1 cellular context compared by ENCODE assay signal in the genomic region with DNA sequence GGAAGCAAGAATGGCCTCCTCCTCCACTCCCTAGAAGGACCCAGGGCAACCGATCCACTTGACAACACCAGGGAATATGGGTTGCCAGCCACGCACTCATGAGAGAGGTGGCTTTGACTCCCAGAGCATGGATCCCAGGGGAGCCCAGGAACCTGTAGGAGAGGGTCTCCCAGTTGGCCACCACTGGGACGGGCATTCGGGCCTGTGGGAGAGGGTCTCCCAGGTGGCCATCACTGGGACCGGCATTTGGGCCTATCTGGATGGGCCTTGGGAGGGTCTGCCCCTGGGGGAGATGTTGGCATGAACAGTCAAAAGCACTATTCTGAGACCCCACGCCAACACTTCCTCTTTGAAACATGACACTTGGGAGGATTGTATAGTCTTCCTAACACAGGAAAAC.
TF ChIP-seq lines count a peak whose summit lies in the region.

No MANE protein-coding gene starts in this region.

TF ChIP-seq in H1, 55 proteins besides CTCF, POLR2A, EP300 and RAD21:
- TF ChIP-seq RFX5 (IDR thresholded peaks at IDR 0.05; ENCODE audit: borderline replicate concordance, low read depth, low read length) (no peak), GTF2F1 (IDR thresholded peaks at IDR 0.05; ENCODE audit: borderline replicate concordance, low read depth, low read length) (no peak), KDM4A (IDR thresholded peaks at IDR 0.05; ENCODE audit: low read depth, low read length, severe bottlenecking) (no peak), GABPA (IDR thresholded peaks at IDR 0.05; ENCODE audit: borderline replicate concordance, insufficient read depth, low read length) (no peak), JUND (IDR thresholded peaks at IDR 0.05; ENCODE audit: low read length) (no peak), NANOG (IDR thresholded peaks at IDR 0.05; ENCODE audit: insufficient read depth, low read depth, low read length, poor library complexity, severe bottlenecking) (no peak), TAF1 (IDR thresholded peaks at IDR 0.05; ENCODE audit: low read depth, low read length) (no peak), E2F6 (IDR thresholded peaks at IDR 0.05) (no peak), PHF8 (conservative IDR thresholded peaks at IDR 0.05; ENCODE audit: low read depth, low read length) (no peak), CHD1 (IDR thresholded peaks at IDR 0.05; ENCODE audit: low read depth, low read length) (no peak), SRF (IDR thresholded peaks at IDR 0.05; ENCODE audit: low read depth, low read length) (no peak), TCF12 (IDR thresholded peaks at IDR 0.05; ENCODE audit: low read depth, low read length) (no peak), RBBP5 (IDR thresholded peaks at IDR 0.05; ENCODE audit: borderline replicate concordance, low read depth, low read length) (no peak), HDAC6 (IDR thresholded peaks at IDR 0.05; ENCODE audit: low read depth, low read length) (no peak), MAX (IDR thresholded peaks at IDR 0.05) (no peak), KDM1A (IDR thresholded peaks at IDR 0.05; ENCODE audit: borderline replicate concordance, low read length) (no peak), SP4 (IDR thresholded peaks at IDR 0.05; ENCODE audit: low read length) (no peak), CHD2 (IDR thresholded peaks at IDR 0.05; ENCODE audit: low read length) (no peak)
- TF ChIP-seq, protein P1, sequence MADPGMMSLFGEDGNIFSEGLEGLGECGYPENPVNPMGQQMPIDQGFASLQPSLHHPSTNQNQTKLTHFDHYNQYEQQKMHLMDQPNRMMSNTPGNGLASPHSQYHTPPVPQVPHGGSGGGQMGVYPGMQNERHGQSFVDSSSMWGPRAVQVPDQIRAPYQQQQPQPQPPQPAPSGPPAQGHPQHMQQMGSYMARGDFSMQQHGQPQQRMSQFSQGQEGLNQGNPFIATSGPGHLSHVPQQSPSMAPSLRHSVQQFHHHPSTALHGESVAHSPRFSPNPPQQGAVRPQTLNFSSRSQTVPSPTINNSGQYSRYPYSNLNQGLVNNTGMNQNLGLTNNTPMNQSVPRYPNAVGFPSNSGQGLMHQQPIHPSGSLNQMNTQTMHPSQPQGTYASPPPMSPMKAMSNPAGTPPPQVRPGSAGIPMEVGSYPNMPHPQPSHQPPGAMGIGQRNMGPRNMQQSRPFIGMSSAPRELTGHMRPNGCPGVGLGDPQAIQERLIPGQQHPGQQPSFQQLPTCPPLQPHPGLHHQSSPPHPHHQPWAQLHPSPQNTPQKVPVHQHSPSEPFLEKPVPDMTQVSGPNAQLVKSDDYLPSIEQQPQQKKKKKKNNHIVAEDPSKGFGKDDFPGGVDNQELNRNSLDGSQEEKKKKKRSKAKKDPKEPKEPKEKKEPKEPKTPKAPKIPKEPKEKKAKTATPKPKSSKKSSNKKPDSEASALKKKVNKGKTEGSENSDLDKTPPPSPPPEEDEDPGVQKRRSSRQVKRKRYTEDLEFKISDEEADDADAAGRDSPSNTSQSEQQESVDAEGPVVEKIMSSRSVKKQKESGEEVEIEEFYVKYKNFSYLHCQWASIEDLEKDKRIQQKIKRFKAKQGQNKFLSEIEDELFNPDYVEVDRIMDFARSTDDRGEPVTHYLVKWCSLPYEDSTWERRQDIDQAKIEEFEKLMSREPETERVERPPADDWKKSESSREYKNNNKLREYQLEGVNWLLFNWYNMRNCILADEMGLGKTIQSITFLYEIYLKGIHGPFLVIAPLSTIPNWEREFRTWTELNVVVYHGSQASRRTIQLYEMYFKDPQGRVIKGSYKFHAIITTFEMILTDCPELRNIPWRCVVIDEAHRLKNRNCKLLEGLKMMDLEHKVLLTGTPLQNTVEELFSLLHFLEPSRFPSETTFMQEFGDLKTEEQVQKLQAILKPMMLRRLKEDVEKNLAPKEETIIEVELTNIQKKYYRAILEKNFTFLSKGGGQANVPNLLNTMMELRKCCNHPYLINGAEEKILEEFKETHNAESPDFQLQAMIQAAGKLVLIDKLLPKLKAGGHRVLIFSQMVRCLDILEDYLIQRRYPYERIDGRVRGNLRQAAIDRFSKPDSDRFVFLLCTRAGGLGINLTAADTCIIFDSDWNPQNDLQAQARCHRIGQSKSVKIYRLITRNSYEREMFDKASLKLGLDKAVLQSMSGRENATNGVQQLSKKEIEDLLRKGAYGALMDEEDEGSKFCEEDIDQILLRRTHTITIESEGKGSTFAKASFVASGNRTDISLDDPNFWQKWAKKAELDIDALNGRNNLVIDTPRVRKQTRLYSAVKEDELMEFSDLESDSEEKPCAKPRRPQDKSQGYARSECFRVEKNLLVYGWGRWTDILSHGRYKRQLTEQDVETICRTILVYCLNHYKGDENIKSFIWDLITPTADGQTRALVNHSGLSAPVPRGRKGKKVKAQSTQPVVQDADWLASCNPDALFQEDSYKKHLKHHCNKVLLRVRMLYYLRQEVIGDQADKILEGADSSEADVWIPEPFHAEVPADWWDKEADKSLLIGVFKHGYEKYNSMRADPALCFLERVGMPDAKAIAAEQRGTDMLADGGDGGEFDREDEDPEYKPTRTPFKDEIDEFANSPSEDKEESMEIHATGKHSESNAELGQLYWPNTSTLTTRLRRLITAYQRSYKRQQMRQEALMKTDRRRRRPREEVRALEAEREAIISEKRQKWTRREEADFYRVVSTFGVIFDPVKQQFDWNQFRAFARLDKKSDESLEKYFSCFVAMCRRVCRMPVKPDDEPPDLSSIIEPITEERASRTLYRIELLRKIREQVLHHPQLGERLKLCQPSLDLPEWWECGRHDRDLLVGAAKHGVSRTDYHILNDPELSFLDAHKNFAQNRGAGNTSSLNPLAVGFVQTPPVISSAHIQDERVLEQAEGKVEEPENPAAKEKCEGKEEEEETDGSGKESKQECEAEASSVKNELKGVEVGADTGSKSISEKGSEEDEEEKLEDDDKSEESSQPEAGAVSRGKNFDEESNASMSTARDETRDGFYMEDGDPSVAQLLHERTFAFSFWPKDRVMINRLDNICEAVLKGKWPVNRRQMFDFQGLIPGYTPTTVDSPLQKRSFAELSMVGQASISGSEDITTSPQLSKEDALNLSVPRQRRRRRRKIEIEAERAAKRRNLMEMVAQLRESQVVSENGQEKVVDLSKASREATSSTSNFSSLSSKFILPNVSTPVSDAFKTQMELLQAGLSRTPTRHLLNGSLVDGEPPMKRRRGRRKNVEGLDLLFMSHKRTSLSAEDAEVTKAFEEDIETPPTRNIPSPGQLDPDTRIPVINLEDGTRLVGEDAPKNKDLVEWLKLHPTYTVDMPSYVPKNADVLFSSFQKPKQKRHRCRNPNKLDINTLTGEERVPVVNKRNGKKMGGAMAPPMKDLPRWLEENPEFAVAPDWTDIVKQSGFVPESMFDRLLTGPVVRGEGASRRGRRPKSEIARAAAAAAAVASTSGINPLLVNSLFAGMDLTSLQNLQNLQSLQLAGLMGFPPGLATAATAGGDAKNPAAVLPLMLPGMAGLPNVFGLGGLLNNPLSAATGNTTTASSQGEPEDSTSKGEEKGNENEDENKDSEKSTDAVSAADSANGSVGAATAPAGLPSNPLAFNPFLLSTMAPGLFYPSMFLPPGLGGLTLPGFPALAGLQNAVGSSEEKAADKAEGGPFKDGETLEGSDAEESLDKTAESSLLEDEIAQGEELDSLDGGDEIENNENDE (IDR thresholded peaks at IDR 0.05; ENCODE audit: insufficient replicate concordance, low read length) = no peak
